2 cellular contexts compared by ENCODE assay signal in genomic region chr16:82867425-82867824, GRCh38.
TF ChIP-seq lines count a peak whose summit lies in the region.

No MANE protein-coding gene starts in this region.

TF ChIP-seq in endothelial cell of umbilical vein, 7 proteins besides CTCF, POLR2A, EP300 and RAD21:
- no peak for TF ChIP-seq POLR2AphosphoS5 (IDR thresholded peaks at IDR 0.05; ENCODE audit: insufficient read depth, low read depth, low read length)
- peak; percentile 11 for TF ChIP-seq FOS (IDR thresholded peaks at IDR 0.05; ENCODE audit: borderline replicate concordance, insufficient read depth, low read length)
TF ChIP-seq in endothelial cell of umbilical vein: peak in this region for 1.

TF ChIP-seq in GM12891, 5 proteins besides CTCF, POLR2A, EP300 and RAD21:
- no peak for TF ChIP-seq POLR2AphosphoS5 (IDR thresholded peaks at IDR 0.05; ENCODE audit: low read depth, low read length)
- TF ChIP-seq PAX5 (IDR thresholded peaks at IDR 0.05; ENCODE audit: insufficient read depth, low read length, severe bottlenecking): no peak
